ENCODE assay signal across 1 cellular context in the genomic region with DNA sequence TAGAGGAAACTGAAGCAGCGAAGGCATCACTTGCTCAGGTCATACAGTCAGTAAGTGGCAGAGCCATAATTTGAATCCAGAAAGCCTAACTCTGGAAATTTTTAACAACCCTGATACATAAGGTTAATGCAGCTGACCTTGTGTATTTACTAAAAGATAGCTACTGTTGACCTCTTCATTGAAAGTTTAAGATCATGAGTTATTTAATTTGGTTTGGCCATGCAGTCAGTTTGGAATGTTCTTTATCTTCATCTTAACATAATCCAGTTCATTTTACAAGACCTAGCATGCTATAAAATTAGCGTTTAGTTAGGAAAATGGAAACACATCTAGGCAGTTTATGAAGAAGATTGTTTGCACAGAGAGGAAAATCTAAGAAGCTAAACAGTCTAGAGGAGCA.
TF ChIP-seq lines count a peak whose summit lies in the region.

No MANE protein-coding gene starts in this region.

TF ChIP-seq in HEK293, 187 proteins besides CTCF, POLR2A, EP300 and RAD21 (continued from another document and continues in another):
- TF ChIP-seq ZNF561 (tag by site-specific recombination; IDR thresholded peaks at IDR 0.05; ENCODE audit: borderline replicate concordance), result no peak
- TF ChIP-seq ZNF311 (tag by site-specific recombination; IDR thresholded peaks at IDR 0.05; ENCODE audit: borderline replicate concordance), result no peak
- TF ChIP-seq ZSCAN23 (tag by site-specific recombination; IDR thresholded peaks at IDR 0.05), result no peak
- TF ChIP-seq, protein P1, sequence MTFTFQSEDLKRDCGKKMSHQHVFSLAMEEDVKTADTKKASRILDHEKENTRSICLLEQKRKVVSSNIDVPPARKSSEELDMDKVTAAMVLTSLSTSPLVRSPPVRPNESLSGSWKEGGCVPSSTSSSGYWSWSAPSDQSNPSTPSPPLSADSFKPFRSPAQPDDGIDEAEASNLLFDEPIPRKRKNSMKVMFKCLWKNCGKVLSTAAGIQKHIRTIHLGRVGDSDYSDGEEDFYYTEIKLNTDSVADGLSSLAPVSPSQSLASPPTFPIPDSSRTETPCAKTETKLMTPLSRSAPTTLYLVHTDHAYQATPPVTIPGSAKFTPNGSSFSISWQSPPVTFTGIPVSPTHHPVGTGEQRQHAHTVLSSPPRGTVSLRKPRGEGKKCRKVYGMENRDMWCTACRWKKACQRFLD (tag by site-specific recombination; IDR thresholded peaks at IDR 0.05), result no peak
- TF ChIP-seq BCL11A (tag by site-specific recombination; IDR thresholded peaks at IDR 0.05; ENCODE audit: low read depth), result no peak
- TF ChIP-seq, protein P2, sequence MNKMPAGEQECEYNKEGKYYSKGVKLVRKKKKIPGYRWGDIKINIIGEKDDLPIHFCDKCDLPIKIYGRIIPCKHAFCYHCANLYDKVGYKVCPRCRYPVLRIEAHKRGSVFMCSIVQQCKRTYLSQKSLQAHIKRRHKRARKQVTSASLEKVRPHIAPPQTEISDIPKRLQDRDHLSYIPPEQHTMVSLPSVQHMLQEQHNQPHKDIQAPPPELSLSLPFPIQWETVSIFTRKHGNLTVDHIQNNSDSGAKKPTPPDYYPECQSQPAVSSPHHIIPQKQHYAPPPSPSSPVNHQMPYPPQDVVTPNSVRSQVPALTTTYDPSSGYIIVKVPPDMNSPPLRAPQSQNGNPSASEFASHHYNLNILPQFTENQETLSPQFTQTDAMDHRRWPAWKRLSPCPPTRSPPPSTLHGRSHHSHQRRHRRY (tag by site-specific recombination; IDR thresholded peaks at IDR 0.05), result no peak
- peak; percentile 84; the same call in 1 of the 2 replicates for TF ChIP-seq OVOL3 (tag by site-specific recombination; IDR thresholded peaks at IDR 0.05)
- no peak for TF ChIP-seq ZNF521 (tag by site-specific recombination; IDR thresholded peaks at IDR 0.05)
- no peak for TF ChIP-seq ZNF596 (tag by site-specific recombination; IDR thresholded peaks at IDR 0.05)
- TF ChIP-seq ZNF670 (tag by site-specific recombination; IDR thresholded peaks at IDR 0.05; ENCODE audit: low read depth), result no peak
- TF ChIP-seq SCRT1 (tag by site-specific recombination; IDR thresholded peaks at IDR 0.05; ENCODE audit: borderline replicate concordance), result no peak
- no peak for TF ChIP-seq ZIC2 (tag by site-specific recombination; IDR thresholded peaks at IDR 0.05)
- no peak for TF ChIP-seq ZBTB8A (tag by site-specific recombination; IDR thresholded peaks at IDR 0.05)
- peak; percentile 78 for TF ChIP-seq TRIM28 (IDR thresholded peaks at IDR 0.05; ENCODE audit: borderline replicate concordance, low read length)
- no peak for TF ChIP-seq ZBTB21 (tag by site-specific recombination; IDR thresholded peaks at IDR 0.05)
- TF ChIP-seq ZNF132 (tag by site-specific recombination; IDR thresholded peaks at IDR 0.05; ENCODE audit: borderline replicate concordance), result no peak
- peak; percentile 92 for TF ChIP-seq ZNF843 (tag by site-specific recombination; IDR thresholded peaks at IDR 0.05)
- no peak for TF ChIP-seq ZBTB20 (tag by site-specific recombination; IDR thresholded peaks at IDR 0.05)
- TF ChIP-seq TCF7L2 (IDR thresholded peaks at IDR 0.05; ENCODE audit: borderline replicate concordance, low read depth, low read length), result peak; percentile 49; the same call in 1 of the 2 replicates
- no peak for TF ChIP-seq ZNF585B (tag by site-specific recombination; IDR thresholded peaks at IDR 0.05)
- TF ChIP-seq GLIS1 (tag by site-specific recombination; IDR thresholded peaks at IDR 0.05), result peak; percentile 44; the same call in 1 of the 2 replicates
- TF ChIP-seq, protein P3, sequence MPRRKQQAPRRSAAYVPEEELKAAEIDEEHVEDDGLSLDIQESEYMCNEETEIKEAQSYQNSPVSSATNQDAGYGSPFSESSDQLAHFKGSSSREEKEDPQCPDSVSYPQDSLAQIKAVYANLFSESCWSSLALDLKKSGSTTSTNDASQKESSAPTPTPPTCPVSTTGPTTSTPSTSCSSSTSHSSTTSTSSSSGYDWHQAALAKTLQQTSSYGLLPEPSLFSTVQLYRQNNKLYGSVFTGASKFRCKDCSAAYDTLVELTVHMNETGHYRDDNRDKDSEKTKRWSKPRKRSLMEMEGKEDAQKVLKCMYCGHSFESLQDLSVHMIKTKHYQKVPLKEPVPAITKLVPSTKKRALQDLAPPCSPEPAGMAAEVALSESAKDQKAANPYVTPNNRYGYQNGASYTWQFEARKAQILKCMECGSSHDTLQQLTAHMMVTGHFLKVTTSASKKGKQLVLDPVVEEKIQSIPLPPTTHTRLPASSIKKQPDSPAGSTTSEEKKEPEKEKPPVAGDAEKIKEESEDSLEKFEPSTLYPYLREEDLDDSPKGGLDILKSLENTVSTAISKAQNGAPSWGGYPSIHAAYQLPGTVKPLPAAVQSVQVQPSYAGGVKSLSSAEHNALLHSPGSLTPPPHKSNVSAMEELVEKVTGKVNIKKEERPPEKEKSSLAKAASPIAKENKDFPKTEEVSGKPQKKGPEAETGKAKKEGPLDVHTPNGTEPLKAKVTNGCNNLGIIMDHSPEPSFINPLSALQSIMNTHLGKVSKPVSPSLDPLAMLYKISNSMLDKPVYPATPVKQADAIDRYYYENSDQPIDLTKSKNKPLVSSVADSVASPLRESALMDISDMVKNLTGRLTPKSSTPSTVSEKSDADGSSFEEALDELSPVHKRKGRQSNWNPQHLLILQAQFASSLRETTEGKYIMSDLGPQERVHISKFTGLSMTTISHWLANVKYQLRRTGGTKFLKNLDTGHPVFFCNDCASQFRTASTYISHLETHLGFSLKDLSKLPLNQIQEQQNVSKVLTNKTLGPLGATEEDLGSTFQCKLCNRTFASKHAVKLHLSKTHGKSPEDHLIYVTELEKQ (tag by site-specific recombination; IDR thresholded peaks at IDR 0.05; ENCODE audit: borderline replicate concordance), result no peak
- no peak for TF ChIP-seq ZNF155 (tag by site-specific recombination; IDR thresholded peaks at IDR 0.05)
- no peak for TF ChIP-seq ZNF169 (tag by site-specific recombination; IDR thresholded peaks at IDR 0.05)
- no peak for TF ChIP-seq ZNF555 (tag by site-specific recombination; conservative IDR thresholded peaks at IDR 0.05)
- no peak for TF ChIP-seq ZNF211 (tag by site-specific recombination; IDR thresholded peaks at IDR 0.05; ENCODE audit: low read depth)
- no peak for TF ChIP-seq ZNF76 (tag by site-specific recombination; IDR thresholded peaks at IDR 0.05; ENCODE audit: borderline replicate concordance, low read depth)
- TF ChIP-seq, protein P4, sequence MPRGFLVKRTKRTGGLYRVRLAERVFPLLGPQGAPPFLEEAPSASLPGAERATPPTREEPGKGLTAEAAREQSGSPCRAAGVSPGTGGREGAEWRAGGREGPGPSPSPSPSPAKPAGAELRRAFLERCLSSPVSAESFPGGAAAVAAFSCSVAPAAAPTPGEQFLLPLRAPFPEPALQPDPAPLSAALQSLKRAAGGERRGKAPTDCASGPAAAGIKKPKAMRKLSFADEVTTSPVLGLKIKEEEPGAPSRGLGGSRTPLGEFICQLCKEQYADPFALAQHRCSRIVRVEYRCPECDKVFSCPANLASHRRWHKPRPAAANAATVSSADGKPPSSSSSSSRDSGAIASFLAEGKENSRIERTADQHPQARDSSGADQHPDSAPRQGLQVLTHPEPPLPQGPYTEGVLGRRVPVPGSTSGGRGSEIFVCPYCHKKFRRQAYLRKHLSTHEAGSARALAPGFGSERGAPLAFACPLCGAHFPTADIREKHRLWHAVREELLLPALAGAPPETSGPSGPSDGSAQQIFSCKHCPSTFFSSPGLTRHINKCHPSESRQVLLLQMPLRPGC (tag by site-specific recombination; IDR thresholded peaks at IDR 0.05), result no peak
- no peak for TF ChIP-seq ZFP69B (tag by site-specific recombination; IDR thresholded peaks at IDR 0.05)
- TF ChIP-seq, protein P5, sequence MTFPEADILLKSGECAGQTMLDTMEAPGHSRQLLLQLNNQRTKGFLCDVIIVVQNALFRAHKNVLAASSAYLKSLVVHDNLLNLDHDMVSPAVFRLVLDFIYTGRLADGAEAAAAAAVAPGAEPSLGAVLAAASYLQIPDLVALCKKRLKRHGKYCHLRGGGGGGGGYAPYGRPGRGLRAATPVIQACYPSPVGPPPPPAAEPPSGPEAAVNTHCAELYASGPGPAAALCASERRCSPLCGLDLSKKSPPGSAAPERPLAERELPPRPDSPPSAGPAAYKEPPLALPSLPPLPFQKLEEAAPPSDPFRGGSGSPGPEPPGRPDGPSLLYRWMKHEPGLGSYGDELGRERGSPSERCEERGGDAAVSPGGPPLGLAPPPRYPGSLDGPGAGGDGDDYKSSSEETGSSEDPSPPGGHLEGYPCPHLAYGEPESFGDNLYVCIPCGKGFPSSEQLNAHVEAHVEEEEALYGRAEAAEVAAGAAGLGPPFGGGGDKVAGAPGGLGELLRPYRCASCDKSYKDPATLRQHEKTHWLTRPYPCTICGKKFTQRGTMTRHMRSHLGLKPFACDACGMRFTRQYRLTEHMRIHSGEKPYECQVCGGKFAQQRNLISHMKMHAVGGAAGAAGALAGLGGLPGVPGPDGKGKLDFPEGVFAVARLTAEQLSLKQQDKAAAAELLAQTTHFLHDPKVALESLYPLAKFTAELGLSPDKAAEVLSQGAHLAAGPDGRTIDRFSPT (tag by site-specific recombination; IDR thresholded peaks at IDR 0.05), result 0 out of 2 replicates have a peak, but pooled peaks have one; percentile 23
- TF ChIP-seq, protein P6, sequence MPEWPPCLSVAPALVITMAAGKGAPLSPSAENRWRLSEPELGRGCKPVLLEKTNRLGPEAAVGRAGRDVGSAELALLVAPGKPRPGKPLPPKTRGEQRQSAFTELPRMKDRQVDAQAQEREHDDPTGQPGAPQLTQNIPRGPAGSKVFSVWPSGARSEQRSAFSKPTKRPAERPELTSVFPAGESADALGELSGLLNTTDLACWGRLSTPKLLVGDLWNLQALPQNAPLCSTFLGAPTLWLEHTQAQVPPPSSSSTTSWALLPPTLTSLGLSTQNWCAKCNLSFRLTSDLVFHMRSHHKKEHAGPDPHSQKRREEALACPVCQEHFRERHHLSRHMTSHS (tag by site-specific recombination; IDR thresholded peaks at IDR 0.05), result no peak
- TF ChIP-seq, protein P7, sequence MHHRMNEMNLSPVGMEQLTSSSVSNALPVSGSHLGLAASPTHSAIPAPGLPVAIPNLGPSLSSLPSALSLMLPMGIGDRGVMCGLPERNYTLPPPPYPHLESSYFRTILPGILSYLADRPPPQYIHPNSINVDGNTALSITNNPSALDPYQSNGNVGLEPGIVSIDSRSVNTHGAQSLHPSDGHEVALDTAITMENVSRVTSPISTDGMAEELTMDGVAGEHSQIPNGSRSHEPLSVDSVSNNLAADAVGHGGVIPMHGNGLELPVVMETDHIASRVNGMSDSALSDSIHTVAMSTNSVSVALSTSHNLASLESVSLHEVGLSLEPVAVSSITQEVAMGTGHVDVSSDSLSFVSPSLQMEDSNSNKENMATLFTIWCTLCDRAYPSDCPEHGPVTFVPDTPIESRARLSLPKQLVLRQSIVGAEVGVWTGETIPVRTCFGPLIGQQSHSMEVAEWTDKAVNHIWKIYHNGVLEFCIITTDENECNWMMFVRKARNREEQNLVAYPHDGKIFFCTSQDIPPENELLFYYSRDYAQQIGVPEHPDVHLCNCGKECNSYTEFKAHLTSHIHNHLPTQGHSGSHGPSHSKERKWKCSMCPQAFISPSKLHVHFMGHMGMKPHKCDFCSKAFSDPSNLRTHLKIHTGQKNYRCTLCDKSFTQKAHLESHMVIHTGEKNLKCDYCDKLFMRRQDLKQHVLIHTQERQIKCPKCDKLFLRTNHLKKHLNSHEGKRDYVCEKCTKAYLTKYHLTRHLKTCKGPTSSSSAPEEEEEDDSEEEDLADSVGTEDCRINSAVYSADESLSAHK (tag by site-specific recombination; IDR thresholded peaks at IDR 0.05), result peak; percentile 36; the same call in 1 of the 2 replicates
- no peak for TF ChIP-seq KLF16 (tag by site-specific recombination; IDR thresholded peaks at IDR 0.05)
- TF ChIP-seq, protein P8, sequence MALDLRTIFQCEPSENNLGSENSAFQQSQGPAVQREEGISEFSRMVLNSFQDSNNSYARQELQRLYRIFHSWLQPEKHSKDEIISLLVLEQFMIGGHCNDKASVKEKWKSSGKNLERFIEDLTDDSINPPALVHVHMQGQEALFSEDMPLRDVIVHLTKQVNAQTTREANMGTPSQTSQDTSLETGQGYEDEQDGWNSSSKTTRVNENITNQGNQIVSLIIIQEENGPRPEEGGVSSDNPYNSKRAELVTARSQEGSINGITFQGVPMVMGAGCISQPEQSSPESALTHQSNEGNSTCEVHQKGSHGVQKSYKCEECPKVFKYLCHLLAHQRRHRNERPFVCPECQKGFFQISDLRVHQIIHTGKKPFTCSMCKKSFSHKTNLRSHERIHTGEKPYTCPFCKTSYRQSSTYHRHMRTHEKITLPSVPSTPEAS (tag by site-specific recombination; IDR thresholded peaks at IDR 0.05), result no peak
- TF ChIP-seq HOXA7 (CRISPR knock-in tag; IDR thresholded peaks at IDR 0.05; ENCODE audit: borderline replicate concordance), result no peak
- no peak for TF ChIP-seq ZNF2 (tag by site-specific recombination; IDR thresholded peaks at IDR 0.05)
- no peak for TF ChIP-seq PRDM1 (tag by site-specific recombination; IDR thresholded peaks at IDR 0.05)
- TF ChIP-seq ZNF571 (tag by site-specific recombination; IDR thresholded peaks at IDR 0.05), result no peak
- TF ChIP-seq ZNF404 (tag by site-specific recombination; IDR thresholded peaks at IDR 0.05), result no peak
- no peak for TF ChIP-seq SCRT2 (tag by site-specific recombination; IDR thresholded peaks at IDR 0.05)
- TF ChIP-seq, protein P9, sequence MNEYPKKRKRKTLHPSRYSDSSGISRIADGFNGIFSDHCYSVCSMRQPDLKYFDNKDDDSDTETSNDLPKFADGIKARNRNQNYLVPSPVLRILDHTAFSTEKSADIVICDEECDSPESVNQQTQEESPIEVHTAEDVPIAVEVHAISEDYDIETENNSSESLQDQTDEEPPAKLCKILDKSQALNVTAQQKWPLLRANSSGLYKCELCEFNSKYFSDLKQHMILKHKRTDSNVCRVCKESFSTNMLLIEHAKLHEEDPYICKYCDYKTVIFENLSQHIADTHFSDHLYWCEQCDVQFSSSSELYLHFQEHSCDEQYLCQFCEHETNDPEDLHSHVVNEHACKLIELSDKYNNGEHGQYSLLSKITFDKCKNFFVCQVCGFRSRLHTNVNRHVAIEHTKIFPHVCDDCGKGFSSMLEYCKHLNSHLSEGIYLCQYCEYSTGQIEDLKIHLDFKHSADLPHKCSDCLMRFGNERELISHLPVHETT (tag by site-specific recombination; IDR thresholded peaks at IDR 0.05), result no peak
- TF ChIP-seq ZNF629 (tag by site-specific recombination; IDR thresholded peaks at IDR 0.05), result no peak
- TF ChIP-seq HOXD13 (CRISPR knock-in tag; IDR thresholded peaks at IDR 0.05; ENCODE audit: borderline replicate concordance), result no peak
- no peak for TF ChIP-seq RBAK (tag by site-specific recombination; IDR thresholded peaks at IDR 0.05)
- no peak for TF ChIP-seq SP3 (tag by site-specific recombination; IDR thresholded peaks at IDR 0.05)
- TF ChIP-seq FEZF1 (tag by site-specific recombination; IDR thresholded peaks at IDR 0.05), result peak; percentile 90
- no peak for TF ChIP-seq ZNF202 (tag by site-specific recombination; IDR thresholded peaks at IDR 0.05; ENCODE audit: borderline replicate concordance)
- TF ChIP-seq, protein P10, sequence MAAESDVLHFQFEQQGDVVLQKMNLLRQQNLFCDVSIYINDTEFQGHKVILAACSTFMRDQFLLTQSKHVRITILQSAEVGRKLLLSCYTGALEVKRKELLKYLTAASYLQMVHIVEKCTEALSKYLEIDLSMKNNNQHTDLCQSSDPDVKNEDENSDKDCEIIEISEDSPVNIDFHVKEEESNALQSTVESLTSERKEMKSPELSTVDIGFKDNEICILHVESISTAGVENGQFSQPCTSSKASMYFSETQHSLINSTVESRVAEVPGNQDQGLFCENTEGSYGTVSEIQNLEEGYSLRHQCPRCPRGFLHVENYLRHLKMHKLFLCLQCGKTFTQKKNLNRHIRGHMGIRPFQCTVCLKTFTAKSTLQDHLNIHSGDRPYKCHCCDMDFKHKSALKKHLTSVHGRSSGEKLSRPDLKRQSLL (tag by site-specific recombination; IDR thresholded peaks at IDR 0.05), result no peak
- no peak for TF ChIP-seq GLIS2 (tag by site-specific recombination; IDR thresholded peaks at IDR 0.05)
